In the genomic region with DNA sequence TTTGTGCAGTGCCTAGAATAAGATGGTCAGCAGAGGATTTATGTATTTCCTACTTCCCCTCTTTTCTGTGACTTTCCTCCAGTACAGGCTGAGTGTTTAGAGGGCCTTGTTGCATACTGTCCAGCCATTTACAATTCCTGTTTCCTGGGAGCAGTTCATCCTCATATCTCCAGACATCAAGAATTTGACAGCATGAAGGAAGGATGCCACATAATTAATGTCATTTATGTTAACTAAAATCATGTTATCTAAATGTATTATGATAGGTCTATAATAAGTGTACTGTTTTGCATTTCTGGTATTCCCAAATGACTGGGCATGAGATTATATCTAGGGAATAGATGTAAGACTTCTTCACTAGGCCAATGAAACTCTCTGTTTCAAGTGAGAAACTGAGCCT, we compare ENCODE assay signal across 29 cellular contexts.
"Had no signal": no experiment of that assay in that cellular context is flagged by ENCODE, and none has a peak within 500 bp of the region (broad histone marks: within the 10 kb centered on the region; RNA-seq: fewer than 3 reads in every experiment).

No MANE protein-coding gene starts in this region.

- DNase-seq: Karpas-422, Kasumi-1, MG63, MM.1S, MV-4-11, NCI-H1048, NCI-H1092, NCI-H1105, NCI-H1105 treated with DMSO at 0.1 percent for 48 hours, NCI-H1417 treated with DMSO at 0.1 percent for 48 hours, NCI-H1436, NCI-H1436 treated with DMSO at 0.1 percent for 48 hours, NCI-H146, NCI-H1694, NCI-H1694 treated with DMSO at 0.1 percent for 48 hours, NCI-H187, NCI-H187 treated with DMSO at 0.1 percent for 48 hours, NCI-H1930, NCI-H2029, NCI-H2029 treated with DMSO at 0.1 percent for 48 hours, NCI-H2081 treated with DMSO at 0.1 percent for 48 hours, NCI-H2107, NCI-H2171, NCI-H2171 treated with DMSO at 0.1 percent for 48 hours, NCI-H226, NCI-H446, NCI-H446 treated with DMSO at 0.1 percent for 48 hours, NCI-H510A had no signal

- H3K9me3 ChIP-seq: MG63 had no signal

- H3K27ac ChIP-seq: KMS-11 had no signal

- H3K4me2 ChIP-seq: KMS-11 had no signal

- H3K4me3 ChIP-seq: MG63 had no signal

- H3K36me3 ChIP-seq: MG63 had no signal

- H3K9ac ChIP-seq: KMS-11 had no signal

- H3K27me3 ChIP-seq: MG63 had no signal
